In the genomic region with DNA sequence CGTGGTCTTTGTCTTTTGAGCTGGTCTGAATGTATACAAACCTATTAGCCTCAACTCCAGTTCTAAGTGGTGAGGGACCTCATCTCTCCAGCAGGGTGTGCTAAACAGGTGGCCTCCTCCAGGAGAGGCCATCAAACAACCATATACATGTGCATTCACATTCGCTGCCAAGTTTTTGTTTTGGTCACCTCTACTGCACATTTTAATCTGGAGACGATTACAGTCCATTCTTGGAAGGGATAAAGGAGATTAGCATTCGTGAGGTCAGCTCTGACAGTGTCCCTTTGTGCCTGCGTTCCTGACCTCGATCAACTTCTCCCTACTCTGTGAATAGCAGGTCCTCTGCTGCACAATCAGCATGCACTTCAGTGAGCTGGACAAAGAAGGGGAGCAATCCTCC, we compare ENCODE assay signal across 8 cellular contexts.
A peak's percentile ranks its signal among the peaks of the same experiment; 100 is the strongest.
DNase-seq lines count a peak whose midpoint lies in the region; ATAC-seq and TF ChIP-seq lines count a peak whose summit lies in the region.

No MANE protein-coding gene starts in this region.

- CTCF ChIA-PET in CD8-positive, alpha-beta T cell (lab: Charles Lee), result no interaction called here

- H3K9ac ChIP-seq in colonic mucosa (ENCODE audit: low read depth in 2 of 2, low read length in 2 of 2), result no peak overlapping the region

- DNase-seq in AG09309 (ENCODE audit: low read depth), result no peak
- peak; percentile 8 for DNase-seq in HuH-7.5 (ENCODE audit: low spot score)
- peak; percentile 26 for DNase-seq in colonic mucosa
- DNase-seq in neural crest cell (ENCODE audit: low read depth, low spot score), result no peak
- no peak for DNase-seq in NCI-H2029 (lab: John Stamatoyannopoulos, UW)
- no peak for DNase-seq in CD8-positive, alpha-beta T cell
- no peak for DNase-seq in GM19240 (ENCODE audit: insufficient read length, low spot score)

- peak; percentile 52 for TF ChIP-seq CTCF in AG09309 (IDR thresholded peaks at IDR 0.05; ENCODE audit: control insufficient read depth, insufficient read depth, low read depth, low read length, missing control alignments)
- TF ChIP-seq CTCF in colonic mucosa (IDR thresholded peaks at IDR 0.05), result peak; percentile 57
- TF ChIP-seq CTCF in neural crest cell (conservative IDR thresholded peaks at IDR 0.05), result peak; percentile 58
- TF ChIP-seq CTCF in CD8-positive, alpha-beta T cell (IDR thresholded peaks at IDR 0.05), result no peak

- peaks cover 5% of the 10 kb centered on the region for H3K9me3 Mint-ChIP-seq in neural crest cell
- H3K9me3 Mint-ChIP-seq in CD8-positive, alpha-beta T cell, result no peaks in the 10 kb centered on the region

- H3K27ac ChIP-seq in colonic mucosa, result no peak overlapping the region
- H3K27ac ChIP-seq in CD8-positive, alpha-beta T cell (ENCODE audit: low read depth, low read length), result no peak overlapping the region

- POLR2A ChIA-PET in CD8-positive, alpha-beta T cell (lab: Charles Lee), result no interaction called here

- H3K27ac Mint-ChIP-seq in neural crest cell (ENCODE audit: unreplicated experiment), result no peak overlapping the region
- no peak overlapping the region for H3K27ac Mint-ChIP-seq in CD8-positive, alpha-beta T cell

- no peak overlapping the region for H3K4me3 Mint-ChIP-seq in neural crest cell
- H3K4me3 Mint-ChIP-seq in CD8-positive, alpha-beta T cell, result no peak overlapping the region

- H3K4me1 Mint-ChIP-seq in neural crest cell, result peaks cover 12% of the 10 kb centered on the region
- no peaks in the 10 kb centered on the region for H3K4me1 Mint-ChIP-seq in CD8-positive, alpha-beta T cell (ENCODE audit: low read depth)

- H3K36me3 Mint-ChIP-seq in neural crest cell (ENCODE audit: low read depth), result peaks cover 29% of the 10 kb centered on the region
- no peaks in the 10 kb centered on the region for H3K36me3 Mint-ChIP-seq in CD8-positive, alpha-beta T cell

- H3K27me3 ChIP-seq in colonic mucosa, result no peaks in the 10 kb centered on the region
- no peaks in the 10 kb centered on the region for H3K27me3 ChIP-seq in CD8-positive, alpha-beta T cell (ENCODE audit: insufficient read depth, low read length)

- no peaks in the 10 kb centered on the region for H3K9me3 ChIP-seq in colonic mucosa
- no peaks in the 10 kb centered on the region for H3K9me3 ChIP-seq in CD8-positive, alpha-beta T cell (ENCODE audit: low read length)

- no peaks in the 10 kb centered on the region for H3K4me1 ChIP-seq in colonic mucosa
- no peaks in the 10 kb centered on the region for H3K4me1 ChIP-seq in CD8-positive, alpha-beta T cell (ENCODE audit: insufficient read depth, low read length)

- H3K36me3 ChIP-seq in colonic mucosa, result no peaks in the 10 kb centered on the region
- no peaks in the 10 kb centered on the region for H3K36me3 ChIP-seq in CD8-positive, alpha-beta T cell (ENCODE audit: insufficient read depth, low read length)

- ATAC-seq in GM19324 (IDR thresholded peaks at IDR 0.05; ENCODE audit: low FRiP score, unreplicated experiment), result peak; percentile 68
- no peak for ATAC-seq in CD8-positive, alpha-beta T cell

- H3K4me3 ChIP-seq in AG09309 (ENCODE audit: control insufficient read depth, low read depth, low read length), result no peak overlapping the region
- H3K4me3 ChIP-seq in colonic mucosa, result no peak overlapping the region
- no peak overlapping the region for H3K4me3 ChIP-seq in CD8-positive, alpha-beta T cell (ENCODE audit: low read depth, low read length)

- no peaks in the 10 kb centered on the region for H3K27me3 Mint-ChIP-seq in neural crest cell (ENCODE audit: low read depth)
- no peaks in the 10 kb centered on the region for H3K27me3 Mint-ChIP-seq in CD8-positive, alpha-beta T cell (ENCODE audit: low read depth)

- intact Hi-C loops in colonic mucosa (cut with DNase I), result loop anchor here (2.0 kb wide), 1 partner anchor 82 kb away; no protein-coding TSS in a partner anchor
- intact Hi-C loops in CD8-positive, alpha-beta T cell (cut with DNase I, micrococcal nuclease), result no loop called here

Comparison
In these comparisons a context has a peak if more than half of its experiments do, and no peak if none do; other contexts are left out.
1. DNase-seq: peak in HuH-7.5 (single experiment) and colonic mucosa (single experiment); none in AG09309 (single experiment), neural crest cell (single experiment), NCI-H2029 (single experiment), CD8-positive, alpha-beta T cell (0 of 7) and GM19240 (single experiment).